ENCODE assay signal across 9 cellular contexts in genomic region chr14:34966413-34966812, GRCh38. TPM values are rescaled to one million over a fixed set of nuclear protein-coding genes. Genes with fewer than 3 reads are reported as not detected.
DNase-seq lines count a peak whose midpoint lies in the region; ATAC-seq, FAIRE-seq and TF ChIP-seq lines count a peak whose summit lies in the region.
"Had no signal": no experiment of that assay in that cellular context is flagged by ENCODE, and none has a peak within 500 bp of the region (broad histone marks: within the 10 kb centered on the region; RNA-seq: fewer than 3 reads in every experiment).

No MANE protein-coding gene starts in this region.

- CTCF ChIA-PET in GM10248 (lab: Yijun Ruan, JAX): no interaction called here

- POLR2A ChIA-PET in GM10248 (lab: Yijun Ruan, JAX): no interaction called here

- ATAC-seq in GM18909 (IDR thresholded peaks at IDR 0.05; ENCODE audit: poor library complexity, unreplicated experiment) (peak; percentile 89), HG02759 (IDR thresholded peaks at IDR 0.05; ENCODE audit: unreplicated experiment) (peak; percentile 88), aorta (ENCODE audit: low FRiP score) (no peak)

- H3K4me1 ChIP-seq in small intestine (ENCODE audit: control insufficient read depth in 2 of 2, insufficient read depth in 1 of 2, low read depth in 1 of 2, low read length in 1 of 2): no peaks in the 10 kb centered on the region
- no peaks in the 10 kb centered on the region for H3K4me1 ChIP-seq in aorta (ENCODE audit: control insufficient read depth in 1 of 2, insufficient read depth in 2 of 2, low read length in 2 of 2)

- H3K36me3 ChIP-seq in small intestine (ENCODE audit: control insufficient read depth in 2 of 2, insufficient read depth in 2 of 2, low read length in 2 of 2) (peaks cover 0 to 6% of the 10 kb centered on the region in 2 donors), aorta (ENCODE audit: control insufficient read depth in 1 of 2, insufficient read depth in 2 of 2, low read length in 1 of 2) (peaks cover 0 to 2% of the 10 kb centered on the region in 2 donors)
- H3K36me3 ChIP-seq: MG63 had no signal

- no peak for TF ChIP-seq CTCF in GM10248 (IDR thresholded peaks at IDR 0.05; ENCODE audit: control extremely low read depth, extremely low read depth, low read depth, missing control alignments)

- H3K27ac ChIP-seq in small intestine (ENCODE audit: low read depth in 1 of 2, low read length in 1 of 2) (no peak overlapping the region), aorta (ENCODE audit: low read depth in 1 of 2, low read length in 2 of 2) (no peak overlapping the region)

- no peak for FAIRE-seq in small intestine (lab: Jason Lieb, UNC)

- H3K4me3 ChIP-seq in small intestine (ENCODE audit: low read depth in 1 of 2, low read length in 2 of 2): no peak overlapping the region
- no peak overlapping the region for H3K4me3 ChIP-seq in aorta (ENCODE audit: low read length in 2 of 2)
- H3K4me3 ChIP-seq: MG63 had no signal

- no peaks in the 10 kb centered on the region for H3K27me3 ChIP-seq in small intestine (ENCODE audit: control insufficient read depth in 2 of 2, insufficient read depth in 2 of 2, low read length in 2 of 2)
- no peaks in the 10 kb centered on the region for H3K27me3 ChIP-seq in aorta (ENCODE audit: control insufficient read depth in 1 of 2, insufficient read depth in 2 of 2, low read length in 1 of 2)
- H3K27me3 ChIP-seq: MG63 had no signal

- H3K9me3 ChIP-seq in small intestine (ENCODE audit: control insufficient read depth, low read depth) (no peaks in the 10 kb centered on the region), aorta (ENCODE audit: control insufficient read depth, low read length) (no peaks in the 10 kb centered on the region)
- H3K9me3 ChIP-seq: MG63 had no signal

- DNase-seq in GM10248 (ENCODE audit: extremely low spot score): peak; percentile 49
- peak; percentile 9 for DNase-seq in OCI-M1 (lab: John Stamatoyannopoulos, UW)
- DNase-seq in DMS 273 (lab: John Stamatoyannopoulos, UW; ENCODE audit: unreplicated experiment): no peak
- DNase-seq in small intestine: no peak
- no peak for DNase-seq in aorta
- DNase-seq in hypothalamus (lab: John Stamatoyannopoulos, UW): no peak
- DNase-seq: MG63 had no signal

- 76 to 81% (median 79%) methylated on average over 3 of the region's 3 CpGs for WGBS in small intestine, 3 donors
- 81 to 86% methylated on average over 3 of the region's 3 CpGs for WGBS in aorta, 2 donors

- intact Hi-C loops in aorta (cut with DNase I): no loop called here

RNA-seq across cellular contexts. Expression of gene SRP54, which starts 16.4 kb away (rescaled TPM):
- 10 to 100 TPM; 31.3 to 38.9 (median 32.8) TPM for polyA plus RNA-seq in small intestine
- 10 to 100 TPM; 48.7 to 57.5 TPM for total RNA-seq in aorta
- 10 to 100 TPM; 20.2 to 34.5 TPM for polyA plus RNA-seq in aorta

Comparison
In these comparisons a context has a peak if more than half of its experiments do, and no peak if none do; other contexts are left out.
1. DNase-seq: peak in GM10248 (single experiment) and OCI-M1 (single experiment); none in DMS 273 (single experiment), small intestine (single experiment), aorta (0 of 2) and hypothalamus (0 of 51).